In genomic region chr6:109212683-109213082, GRCh38 we compare ENCODE assay signal across 8 cellular contexts.
"Had no signal": no experiment of that assay in that cellular context is flagged by ENCODE, and none has a peak within 500 bp of the region (broad histone marks: within the 10 kb centered on the region; RNA-seq: fewer than 3 reads in every experiment).

No MANE protein-coding gene starts in this region.

- DNase-seq: GDM1, GF-D8 had no signal

- FAIRE-seq: G401.6, GM12891, GM12892, GM18507, GM19239 had no signal

- ATAC-seq: GM12878 had no signal

- H3K4me3 ChIP-seq: GM12878 had no signal
